In the genomic region with DNA sequence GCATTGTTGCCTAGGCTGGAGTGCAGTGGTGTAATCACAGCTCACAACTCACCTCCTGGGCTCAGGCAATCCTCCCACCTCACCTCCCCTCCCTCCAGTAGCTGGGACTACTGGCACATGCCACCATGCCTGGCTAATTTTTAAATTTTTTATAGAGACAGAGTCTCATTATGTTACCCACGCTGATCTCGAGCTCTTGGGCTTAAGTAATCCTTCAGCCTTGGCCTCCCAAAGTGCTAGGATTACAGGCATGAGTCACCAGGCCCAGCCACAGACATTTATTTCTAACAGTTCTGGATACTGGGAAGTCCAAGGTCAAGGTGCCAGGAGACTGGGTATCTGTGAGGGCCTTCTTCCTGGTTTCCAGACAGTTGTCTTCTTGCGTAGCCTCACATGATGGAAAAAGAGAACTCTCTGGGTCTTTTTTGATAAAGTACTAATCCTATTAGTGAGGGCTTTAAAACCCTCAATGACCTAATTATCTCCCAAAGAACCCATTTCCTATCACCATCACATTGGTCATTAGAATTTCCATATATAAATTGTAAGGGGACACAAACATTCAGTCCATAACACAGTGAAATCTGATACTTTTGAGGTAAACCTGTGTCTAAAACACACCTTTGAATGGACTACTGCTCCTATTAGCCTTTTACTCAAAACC, we compare ENCODE assay signal across 9 cellular contexts.
DNase-seq lines count a peak whose midpoint lies in the region; ATAC-seq and TF ChIP-seq lines count a peak whose summit lies in the region.
"Had no signal": no experiment of that assay in that cellular context is flagged by ENCODE, and none has a peak within 500 bp of the region (broad histone marks: within the 10 kb centered on the region; RNA-seq: fewer than 3 reads in every experiment).

No MANE protein-coding gene starts in this region.

- intact Hi-C loops in natural killer cell (cut with micrococcal nuclease), result no loop called here

- H2BK5ac ChIP-seq in mesenchymal stem cell (ENCODE audit: low read depth, low read length, poor library complexity, severe bottlenecking), result no peak overlapping the region

- no peaks in the 10 kb centered on the region for H3K27me3 ChIP-seq in mesenchymal stem cell (ENCODE audit: control insufficient read depth in 1 of 2, insufficient read depth in 1 of 2, low read length in 2 of 2)

- H3K4me3 ChIP-seq in mesenchymal stem cell (ENCODE audit: insufficient read depth in 1 of 2, low read depth in 1 of 2, low read length in 2 of 2), result peak overlapping the region in 1 of 2 experiments; percentile 63

- H3K36me3 ChIP-seq in mesenchymal stem cell (ENCODE audit: control insufficient read depth in 1 of 2, insufficient read depth in 2 of 2, low read depth in 1 of 2, low read length in 2 of 2), result no peaks in the 10 kb centered on the region

- H3K79me1 ChIP-seq in mesenchymal stem cell (replicated peaks; ENCODE audit: low read length, poor library complexity, severe bottlenecking), result peaks cover 12% of the 10 kb centered on the region

- H3K36me3 Mint-ChIP-seq in natural killer cell, result no peaks in the 10 kb centered on the region
- H3K36me3 Mint-ChIP-seq in natural killer cell treated with Interleukin-12 subunit alpha and Interleukin-12 subunit beta and Interleukin-15 and Interleukin-18, amount 100 ng/mL, for 72 hours, result no peaks in the 10 kb centered on the region
- peaks cover 4% of the 10 kb centered on the region for H3K36me3 Mint-ChIP-seq in brain

- no peak overlapping the region for H2BK120ac ChIP-seq in mesenchymal stem cell (ENCODE audit: low read depth, low read length)

- H3K4me1 ChIP-seq in mesenchymal stem cell (ENCODE audit: control insufficient read depth, insufficient read depth, low read depth, low read length), result peaks cover 4% of the 10 kb centered on the region

- no peak overlapping the region for H4K8ac ChIP-seq in mesenchymal stem cell (ENCODE audit: low read length)

- no peak overlapping the region for H2AK5ac ChIP-seq in mesenchymal stem cell (ENCODE audit: low read length, severe bottlenecking)

- H3K4me1 Mint-ChIP-seq in natural killer cell (peaks cover 12% of the 10 kb centered on the region in 2 donors), brain (peaks cover 20% of the 10 kb centered on the region)
- H3K4me1 Mint-ChIP-seq in natural killer cell treated with Interleukin-12 subunit alpha and Interleukin-12 subunit beta and Interleukin-15 and Interleukin-18, amount 100 ng/mL, for 72 hours (ENCODE audit: low read depth in 2 of 2), result peaks cover 10% of the 10 kb centered on the region in 2 donors

- H3K27ac ChIP-seq in mesenchymal stem cell (ENCODE audit: low read length, poor library complexity, severe bottlenecking), result peak overlapping the region; percentile 90

- H4K91ac ChIP-seq in mesenchymal stem cell (ENCODE audit: low read length), result no peak overlapping the region

- H3K9me3 ChIP-seq in mesenchymal stem cell (ENCODE audit: control insufficient read depth, low read length), result no peaks in the 10 kb centered on the region

- no peak overlapping the region for H2AFZ ChIP-seq in mesenchymal stem cell (ENCODE audit: low read depth, low read length)

- H3K4ac ChIP-seq in mesenchymal stem cell (ENCODE audit: low read depth in 1 of 2, low read length in 2 of 2), result no peak overlapping the region

- no peaks in the 10 kb centered on the region for H3K27me3 Mint-ChIP-seq in natural killer cell (ENCODE audit: low read depth in 2 of 2)
- no peaks in the 10 kb centered on the region for H3K27me3 Mint-ChIP-seq in natural killer cell treated with Interleukin-12 subunit alpha and Interleukin-12 subunit beta and Interleukin-15 and Interleukin-18, amount 100 ng/mL, for 72 hours
- H3K27me3 Mint-ChIP-seq in brain, result no peaks in the 10 kb centered on the region
- H3K27me3 Mint-ChIP-seq: activated B cell treated with CpG ODN at 0.5 μM for 24 hours had no signal

- no peak for TF ChIP-seq CTCF in natural killer cell (IDR thresholded peaks at IDR 0.05)
- no peak for TF ChIP-seq CTCF in brain (conservative IDR thresholded peaks at IDR 0.05)

- H3K4me2 ChIP-seq in mesenchymal stem cell (ENCODE audit: low read length, poor library complexity, severe bottlenecking), result no peak overlapping the region

- no peak overlapping the region for H3K4me3 Mint-ChIP-seq in natural killer cell
- no peak overlapping the region for H3K4me3 Mint-ChIP-seq in natural killer cell treated with Interleukin-12 subunit alpha and Interleukin-12 subunit beta and Interleukin-15 and Interleukin-18, amount 100 ng/mL, for 72 hours
- H3K4me3 Mint-ChIP-seq in brain, result peak overlapping the region in 3 of 5 experiments; percentile 34 to 64 (median 44)
- H3K4me3 Mint-ChIP-seq: activated B cell treated with CpG ODN at 0.5 μM for 24 hours had no signal

- WGBS in mesenchymal stem cell, result 0% methylated on average over 2 of the region's 3 CpGs

- H3K9ac ChIP-seq in mesenchymal stem cell (ENCODE audit: low read length), result peak overlapping the region; percentile 76

- H3K14ac ChIP-seq in mesenchymal stem cell (ENCODE audit: low read length in 2 of 2), result no peak overlapping the region

- H3K27ac Mint-ChIP-seq in natural killer cell (peak overlapping the region; percentile 77 to 84), brain (peak overlapping the region; percentile 32 to 88 (median 34))
- peak overlapping the region in 1 of 2 donors; percentile 83 for H3K27ac Mint-ChIP-seq in natural killer cell treated with Interleukin-12 subunit alpha and Interleukin-12 subunit beta and Interleukin-15 and Interleukin-18, amount 100 ng/mL, for 72 hours
- H3K27ac Mint-ChIP-seq: activated B cell treated with CpG ODN at 0.5 μM for 24 hours had no signal

- H3K9me3 Mint-ChIP-seq in natural killer cell (no peaks in the 10 kb centered on the region), brain (peaks cover 0 to 2% (median 0%) of the 10 kb centered on the region in 5 experiments)
- no peaks in the 10 kb centered on the region for H3K9me3 Mint-ChIP-seq in natural killer cell treated with Interleukin-12 subunit alpha and Interleukin-12 subunit beta and Interleukin-15 and Interleukin-18, amount 100 ng/mL, for 72 hours
- H3K9me3 Mint-ChIP-seq: activated B cell treated with CpG ODN at 0.5 μM for 24 hours had no signal

- no peak overlapping the region for H2BK12ac ChIP-seq in mesenchymal stem cell (ENCODE audit: low read length in 2 of 2)

- DNase-seq in natural killer cell (no peak), mesenchymal stem cell (peak; percentile 97), G401 (ENCODE audit: low spot score) (no peak)
- DNase-seq in natural killer cell treated with Interleukin-12 subunit alpha and Interleukin-12 subunit beta and Interleukin-15 and Interleukin-18, amount 100 ng/mL, for 72 hours (ENCODE audit: low spot score), result no peak
- DNase-seq: activated B cell treated with CpG ODN at 0.5 μM for 24 hours had no signal

- no peak for ATAC-seq in natural killer cell
- ATAC-seq in natural killer cell treated with Interleukin-12 subunit alpha and Interleukin-12 subunit beta and Interleukin-15 and Interleukin-18, amount 100 ng/mL, for 72 hours, result no peak
- no peak for ATAC-seq in HG02973 (IDR thresholded peaks at IDR 0.05; ENCODE audit: unreplicated experiment)
- ATAC-seq in GM19467 (IDR thresholded peaks at IDR 0.05; ENCODE audit: unreplicated experiment), result no peak
- no peak for ATAC-seq in GM18517 (IDR thresholded peaks at IDR 0.05; ENCODE audit: unreplicated experiment)

- no peak overlapping the region for H2BK15ac ChIP-seq in mesenchymal stem cell (ENCODE audit: low read depth, poor library complexity, severe bottlenecking)

- H3K18ac ChIP-seq in mesenchymal stem cell (ENCODE audit: low read depth in 1 of 2, low read length in 2 of 2), result no peak overlapping the region

- in situ Hi-C loops in G401 (cut with HindIII; ENCODE audit: low sequenced_read_pairs), result no loop called here

- H3K23ac ChIP-seq in mesenchymal stem cell (ENCODE audit: low read length in 2 of 2), result no peak overlapping the region

Comparison
In these comparisons a context has a peak if more than half of its experiments do, and no peak if none do; other contexts are left out.
1. H3K4me3 Mint-ChIP-seq: peak in brain (3 of 5); none in natural killer cell (single experiment) and natural killer cell treated with Interleukin-12 subunit alpha and Interleukin-12 subunit beta and Interleukin-15 and Interleukin-18, amount 100 ng/mL, for 72 hours (single experiment).